Comparison of ENCODE assay signal across 14 cellular contexts in genomic region chr3:12970684-12971083, GRCh38.
DNase-seq lines count a peak whose midpoint lies in the region; ATAC-seq and TF ChIP-seq lines count a peak whose summit lies in the region.
"Had no signal": no experiment of that assay in that cellular context is flagged by ENCODE, and none has a peak within 500 bp of the region (broad histone marks: within the 10 kb centered on the region; RNA-seq: fewer than 3 reads in every experiment).

No MANE protein-coding gene starts in this region.

- no peak for TF ChIP-seq CTCF in cardiac muscle cell (IDR thresholded peaks at IDR 0.05; ENCODE audit: low read depth, low read length)
- TF ChIP-seq CTCF in type B pancreatic cell (conservative IDR thresholded peaks at IDR 0.05): no peak

- H3K27me3 Mint-ChIP-seq in dendritic cell treated with granulocyte-macrophage colony-stimulating factor and Interleukin-4, amounts not matched to agents 40 ng/mL and 50 ng/mL, for 4 days: no peaks in the 10 kb centered on the region
- peaks cover 2% of the 10 kb centered on the region for H3K27me3 Mint-ChIP-seq in type B pancreatic cell

- H3K4me3 ChIP-seq in cardiac muscle cell: no peak overlapping the region
- H3K4me3 ChIP-seq: ascending aorta, BLaER1 had no signal

- DNase-seq in cardiac muscle cell (ENCODE audit: low read depth in 1 of 2, low spot score in 1 of 2): no peak
- DNase-seq in left ventricle myocardium superior: no peak
- peak; percentile 77 for DNase-seq in NCI-H345 (lab: John Stamatoyannopoulos, UW)
- no peak for DNase-seq in type B pancreatic cell (ENCODE audit: extremely low spot score, unreplicated experiment)
- no peak for DNase-seq in central memory CD4-positive, alpha-beta T cell
- no peak for DNase-seq in activated CD4-positive, CD25-positive, alpha-beta regulatory T cell (lab: John Stamatoyannopoulos, UW)
- DNase-seq: H7, SK-N-SH had no signal

- H3K27ac ChIP-seq in cardiac muscle cell: peak overlapping the region; percentile 69
- H3K27ac ChIP-seq: ascending aorta, BLaER1 had no signal

- peaks cover 80% of the 10 kb centered on the region for H3K36me3 Mint-ChIP-seq in dendritic cell treated with granulocyte-macrophage colony-stimulating factor and Interleukin-4, amounts not matched to agents 40 ng/mL and 50 ng/mL, for 4 days (ENCODE audit: low read depth)
- H3K36me3 Mint-ChIP-seq in type B pancreatic cell: no peaks in the 10 kb centered on the region

- intact Hi-C loops in left ventricle myocardium superior (cut with micrococcal nuclease): no loop called here
- intact Hi-C loops in dendritic cell treated with granulocyte-macrophage colony-stimulating factor and Interleukin-4, amounts not matched to agents 40 ng/mL and 50 ng/mL, for 4 days (cut with micrococcal nuclease): no loop called here

- H3K27ac Mint-ChIP-seq in dendritic cell treated with granulocyte-macrophage colony-stimulating factor and Interleukin-4, amounts not matched to agents 40 ng/mL and 50 ng/mL, for 4 days: peak overlapping the region; percentile 16
- H3K27ac Mint-ChIP-seq in type B pancreatic cell: no peak overlapping the region
- H3K27ac Mint-ChIP-seq: activated T-helper 2 cell treated with anti-CD3 and anti-CD28 coated beads, Interferon-gamma antibody, Interleukin-2, Interleukin-4, amounts not matched to agents 10 μg/mL and 5 μg/mL and 100 μg/mL, durations not matched to agents 14 hours and 24 hours and 36 hours had no signal

- peaks cover 34% of the 10 kb centered on the region for H3K4me1 ChIP-seq in cardiac muscle cell (ENCODE audit: low read depth)

- no peaks in the 10 kb centered on the region for H3K36me3 ChIP-seq in cardiac muscle cell
- H3K36me3 ChIP-seq: ascending aorta had no signal

- H3K9me3 ChIP-seq in cardiac muscle cell (ENCODE audit: low read depth): no peaks in the 10 kb centered on the region
- H3K9me3 ChIP-seq: ascending aorta, BLaER1, SK-N-SH had no signal

- H3K4me1 Mint-ChIP-seq in dendritic cell treated with granulocyte-macrophage colony-stimulating factor and Interleukin-4, amounts not matched to agents 40 ng/mL and 50 ng/mL, for 4 days (ENCODE audit: low read depth): peaks cover 67% of the 10 kb centered on the region
- H3K4me1 Mint-ChIP-seq in type B pancreatic cell (ENCODE audit: unreplicated experiment): peaks cover 35% of the 10 kb centered on the region

- peak overlapping the region; percentile 0 for H3K4me3 Mint-ChIP-seq in dendritic cell treated with granulocyte-macrophage colony-stimulating factor and Interleukin-4, amounts not matched to agents 40 ng/mL and 50 ng/mL, for 4 days
- peak overlapping the region; percentile 63 for H3K4me3 Mint-ChIP-seq in type B pancreatic cell

- no peaks in the 10 kb centered on the region for H3K9me3 Mint-ChIP-seq in dendritic cell treated with granulocyte-macrophage colony-stimulating factor and Interleukin-4, amounts not matched to agents 40 ng/mL and 50 ng/mL, for 4 days
- H3K9me3 Mint-ChIP-seq in type B pancreatic cell: no peaks in the 10 kb centered on the region
- H3K9me3 Mint-ChIP-seq: activated T-helper 2 cell treated with anti-CD3 and anti-CD28 coated beads, Interferon-gamma antibody, Interleukin-2, Interleukin-4, amounts not matched to agents 10 μg/mL and 5 μg/mL and 100 μg/mL, durations not matched to agents 14 hours and 24 hours and 36 hours had no signal

- ATAC-seq in left ventricle myocardium superior: no peak
- ATAC-seq in HG03439 (IDR thresholded peaks at IDR 0.05; ENCODE audit: unreplicated experiment): no peak
- ATAC-seq: esophagus mucosa had no signal

- H3K27me3 ChIP-seq in cardiac muscle cell: no peaks in the 10 kb centered on the region
- H3K27me3 ChIP-seq: ascending aorta, BLaER1 had no signal
